Comparison of ENCODE assay signal across 23 cellular contexts in genomic region chr3:11120091-11120845, GRCh38. TPM values are rescaled to one million over a fixed set of nuclear protein-coding genes. Genes with fewer than 3 reads are reported as not detected.
DNase-seq lines count a peak whose midpoint lies in the region; ATAC-seq and TF ChIP-seq lines count a peak whose summit lies in the region.
"Had no signal": no experiment of that assay in that cellular context is flagged by ENCODE, and none has a peak within 500 bp of the region (broad histone marks: within the 10 kb centered on the region; RNA-seq: fewer than 3 reads in every experiment).

No MANE protein-coding gene starts in this region.

- 49 to 59% methylated on average over 10 of the region's 10 CpGs for WGBS in heart right ventricle, 2 donors

- peak overlapping the region in 1 of 10 donors; percentile 39 for H3K27ac ChIP-seq in heart right ventricle
- H3K27ac ChIP-seq in A673 (ENCODE audit: low read depth, low read length, poor library complexity, severe bottlenecking) = no peak overlapping the region
- H3K27ac ChIP-seq: parathyroid adenoma had no signal

- H3K27me3 ChIP-seq in heart right ventricle = peaks cover 0 to 30% (median 5%) of the 10 kb centered on the region in 7 donors
- no peaks in the 10 kb centered on the region for H3K27me3 ChIP-seq in A673 (replicated peaks; ENCODE audit: insufficient read depth, low read depth, low read length, poor library complexity)

- DNase-seq in heart right ventricle (no peak), cardiac septum (ENCODE audit: low spot score) (no peak), cardiac fibroblast (ENCODE audit: low read depth in 2 of 2) (peak; percentile 67 to 71), iris pigment epithelial cell (ENCODE audit: low read depth) (peak; percentile 38), LoVo (ENCODE audit: low spot score) (no peak), NCI-H526 (lab: John Stamatoyannopoulos, UW) (no peak), activated T-cell treated with anti-CD3 and anti-CD28 coated beads for 4 hours (no peak), A673 (ENCODE audit: low spot score) (no peak)
- DNase-seq: activated gamma-delta T cell treated with Interleukin-2 at 50 U/mL for 16 hours; amygdala; CD4-positive, CD25-positive, alpha-beta regulatory T cell; DMS153; naive thymus-derived CD8-positive, alpha-beta T cell; NCI-H1417 treated with DMSO at 0.1 percent for 48 hours; NCI-H2171; NCI-H774; PC-3; stimulated activated CD8-positive, alpha-beta memory T cell treated with anti-CD3 and anti-CD28 coated beads, Interleukin-4, amount 100 ng/mL, for 48 hours; substantia nigra; T1000 had no signal

- POLR2A ChIA-PET in A673 (lab: Charles Lee; ENCODE audit: low non-redundant PET) = no interaction called here

- no TSS peak for BruUV-seq in A673 (replicated peaks; lab: Mats Ljungman, UMichigan)

- peak in 5 of 8 donors; percentile 25 to 58 (median 35) for ATAC-seq in heart right ventricle
- ATAC-seq: naive thymus-derived CD8-positive, alpha-beta T cell; PC-3 had no signal

- H3K4me1 ChIP-seq in heart right ventricle = peaks cover 0 to 12% (median 0%) of the 10 kb centered on the region in 9 donors
- H3K4me1 ChIP-seq in A673 (ENCODE audit: insufficient read depth, low read length, poor library complexity, severe bottlenecking) = no peaks in the 10 kb centered on the region
- H3K4me1 ChIP-seq: parathyroid adenoma had no signal

- H3K4me3 ChIP-seq in heart right ventricle (no peak overlapping the region), cardiac fibroblast (replicated peaks in 1 of 2; ENCODE audit: low read depth in 2 of 2, low read length in 2 of 2) (no peak overlapping the region), A673 (ENCODE audit: low read depth, low read length, poor library complexity, severe bottlenecking) (no peak overlapping the region)
- H3K4me3 ChIP-seq: lung, smooth muscle cell had no signal

- TF ChIP-seq CTCF in heart right ventricle (IDR thresholded peaks at IDR 0.05) = no peak
- no peak for TF ChIP-seq CTCF in cardiac fibroblast (IDR thresholded peaks at IDR 0.05; ENCODE audit: low read depth, low read length)
- TF ChIP-seq CTCF in A673 (conservative IDR thresholded peaks at IDR 0.05; ENCODE audit: low read depth, low read length) = no peak

- H3K9me3 ChIP-seq in heart right ventricle = peaks cover 0 to 31% (median 11%) of the 10 kb centered on the region in 11 donors
- no peaks in the 10 kb centered on the region for H3K9me3 ChIP-seq in A673 (ENCODE audit: low read depth, low read length, poor library complexity, severe bottlenecking)

- intact Hi-C loops in heart right ventricle (cut with DNase I) = no loop called here
- intact Hi-C loops in cardiac septum (cut with DNase I) = no loop called here
- intact Hi-C loops in A673 (cut with micrococcal nuclease; ENCODE audit: unreplicated experiment) = no loop called here

- H3K36me3 ChIP-seq in heart right ventricle (no peaks in the 10 kb centered on the region), A673 (ENCODE audit: insufficient read depth, low read length, poor library complexity, severe bottlenecking) (no peaks in the 10 kb centered on the region)

- CTCF ChIA-PET in A673 (lab: Charles Lee) = no interaction called here

RNA-seq across cellular contexts. Expression of gene HRH1, which starts 34.0 kb away (rescaled TPM):
- total RNA-seq in heart right ventricle (1 to 10 TPM in 8 of 10 donors, under 1 TPM in 2; 0.57 to 3.1 (median 1.5) TPM), cardiac septum (4.8 TPM), A673 (2021) (0.81 and 0.92 TPM in 2 replicates)
- under 1 TPM; 0.74 to 0.80 TPM for polyA plus RNA-seq in heart right ventricle
- total RNA-seq: naive thymus-derived CD8-positive, alpha-beta T cell had no signal
- polyA plus RNA-seq: naive thymus-derived CD8-positive, alpha-beta T cell had no signal

Comparison
In these comparisons a context has a peak if more than half of its experiments do, and no peak if none do; other contexts are left out.
1. DNase-seq: peak in cardiac fibroblast (2 of 2) and iris pigment epithelial cell (single experiment); none in heart right ventricle (0 of 2), cardiac septum (single experiment), LoVo (single experiment), NCI-H526 (0 of 2), activated T-cell treated with anti-CD3 and anti-CD28 coated beads for 4 hours (single experiment) and A673 (single experiment).